In the genomic region with DNA sequence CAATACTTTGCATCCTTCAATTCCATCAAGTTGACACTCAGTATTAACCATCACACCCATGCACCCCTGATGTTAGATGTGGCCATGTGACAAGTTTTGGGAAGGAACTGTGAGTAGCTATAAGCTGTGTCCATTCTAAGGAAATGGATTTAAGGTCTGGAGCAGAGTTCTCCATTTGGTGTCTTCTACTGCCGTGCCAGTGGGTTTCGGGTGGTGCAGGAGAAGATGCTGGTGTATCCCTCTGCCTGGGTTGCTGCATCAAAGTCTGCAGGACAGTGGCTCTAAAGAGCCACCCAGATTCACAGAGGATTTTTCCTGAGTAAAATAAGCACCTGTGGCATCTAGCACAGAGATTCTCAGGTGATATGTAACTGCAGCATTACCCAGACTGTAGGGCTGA, we compare ENCODE assay signal across 26 cellular contexts.
"Had no signal": no experiment of that assay in that cellular context is flagged by ENCODE, and none has a peak within 500 bp of the region (broad histone marks: within the 10 kb centered on the region; RNA-seq: fewer than 3 reads in every experiment).

No MANE protein-coding gene starts in this region.

- H3K27me3 ChIP-seq: stomach, suprapubic skin, testis, thyroid gland, tibial artery, tibial nerve, transverse colon, upper lobe of left lung, upper lobe of right lung, uterus, vagina had no signal

- H3K27ac ChIP-seq: stomach, suprapubic skin, testis, thoracic aorta, thyroid gland, tibial artery, tibial nerve, transverse colon, upper lobe of left lung, upper lobe of right lung, uterus, vagina had no signal

- H3K4me1 ChIP-seq: stomach, suprapubic skin, testis, thyroid gland, tibial artery, tibial nerve, transverse colon, upper lobe of left lung, upper lobe of right lung, uterus, vagina had no signal

- ATAC-seq: stimulated activated effector memory CD8-positive, alpha-beta T cell treated with anti-CD3 and anti-CD28 coated beads, Interleukin-12 subunit alpha, Interleukin-12 subunit beta, amount 100 ng/mL, for 72 hours; stimulated activated memory B cell treated with anti-CD40 and anti-IgM and Interleukin-4, amounts not matched to agents 10 μg/mL and 1 μg/mL and 100 μg/mL, for 72 hours; stimulated activated naive B cell treated with anti-CD40 and anti-IgM and Interleukin-4, amounts not matched to agents 10 μg/mL and 1 μg/mL and 100 μg/mL, for 72 hours; stimulated activated naive CD8-positive, alpha-beta T cell treated with anti-CD3 and anti-CD28 coated beads, Interleukin-15, amount 100 ng/mL, for 72 hours; stimulated activated naive CD8-positive, alpha-beta T cell treated with anti-CD3 and anti-CD28 coated beads, Interleukin-15, Interleukin-2, amounts not matched to agents 100 U/mL and 50 U/mL, for 24 hours; upper lobe of right lung had no signal

- H3K36me3 ChIP-seq: stomach, suprapubic skin, thoracic aorta, thyroid gland, tibial artery, tibial nerve, transverse colon, upper lobe of left lung, upper lobe of right lung, uterus, vagina had no signal

- H3K9me3 ChIP-seq: suprapubic skin, testis, thoracic aorta, thyroid gland, transverse colon, upper lobe of left lung, upper lobe of right lung, uterus, vagina had no signal

- DNase-seq: stimulated activated CD4-positive, alpha-beta T cell treated with anti-CD3 and anti-CD28 coated beads, Interleukin-2, amount 100 ng/mL, for 48 hours; stimulated activated CD4-positive, alpha-beta T cell treated with anti-CD3 and anti-CD28 coated beads, Interleukin-4, amount 100 ng/mL, for 1 hour; stimulated activated CD4-positive, alpha-beta T cell treated with anti-CD3 and anti-CD28 coated beads, Interleukin-4, amount 100 ng/mL, for 24 hours; stimulated activated CD4-positive, alpha-beta T cell treated with anti-CD3 and anti-CD28 coated beads, Interleukin-4, amount 100 ng/mL, for 4 hours; stimulated activated CD8-positive, alpha-beta memory T cell treated with anti-CD3 and anti-CD28 coated beads, Interleukin-4, amount 100 ng/mL, for 48 hours; stimulated activated naive B cell treated with anti-CD40 and anti-IgM and Interleukin-4, amounts not matched to agents 10 μg/mL and 1 μg/mL and 100 μg/mL, for 72 hours; stimulated activated naive CD4-positive, alpha-beta T cell; stimulated activated naive CD4-positive, alpha-beta T cell treated with Interleukin-2 at 50 U/mL for 16 hours; stimulated activated naive CD8-positive, alpha-beta T cell treated with anti-CD3 and anti-CD28 coated beads, Interleukin-15, amount 100 ng/mL, for 72 hours; stimulated activated naive CD8-positive, alpha-beta T cell treated with anti-CD3 and anti-CD28 coated beads, Interleukin-15, Interleukin-2, amounts not matched to agents 100 U/mL and 50 U/mL, for 24 hours; stomach; substantia nigra; testis; thyroid gland; tibial artery; transverse colon; trophoblast cell; upper lobe of left lung; upper lobe of right lung; uterus had no signal

- H3K4me3 ChIP-seq: stomach, suprapubic skin, testis, thoracic aorta, thyroid gland, tibial artery, tibial nerve, transverse colon, upper lobe of left lung, upper lobe of right lung, uterus, vagina had no signal
